Comparison of ENCODE assay signal across 27 cellular contexts in the genomic region with DNA sequence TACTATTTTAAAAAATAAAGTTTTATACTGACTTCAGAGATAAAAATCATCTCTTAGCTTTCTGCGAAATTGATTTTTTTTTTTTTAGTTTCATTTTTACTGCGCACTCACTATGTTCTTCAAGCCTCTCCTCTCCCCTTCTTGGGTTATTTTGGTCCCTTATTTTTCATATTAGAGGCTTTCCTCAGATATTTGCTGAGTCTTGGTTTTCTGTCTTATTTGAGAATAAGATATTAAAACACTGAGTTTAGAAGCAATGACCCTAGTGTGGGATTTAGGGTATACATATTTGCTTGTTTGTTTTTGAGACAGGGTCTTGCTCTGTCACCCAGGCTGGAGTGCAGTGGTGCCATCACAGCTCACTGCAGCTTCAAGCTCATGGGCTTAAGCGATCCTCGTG.
"Had no signal": no experiment of that assay in that cellular context is flagged by ENCODE, and none has a peak within 500 bp of the region (broad histone marks: within the 10 kb centered on the region; RNA-seq: fewer than 3 reads in every experiment).

No MANE protein-coding gene starts in this region.

- FAIRE-seq: urothelium cell line had no signal

- H3K4me1 ChIP-seq: testis, tibial artery, transverse colon, upper lobe of right lung, vagina had no signal

- ATAC-seq: stimulated activated effector memory CD8-positive, alpha-beta T cell treated with anti-CD3 and anti-CD28 coated beads, Interleukin-12 subunit alpha, Interleukin-12 subunit beta, amount 100 ng/mL, for 72 hours; stimulated activated memory B cell treated with anti-CD40 and anti-IgM and Interleukin-4, amounts not matched to agents 10 μg/mL and 1 μg/mL and 100 μg/mL, for 72 hours; stimulated activated naive B cell treated with anti-CD40 and anti-IgM and Interleukin-4, amounts not matched to agents 10 μg/mL and 1 μg/mL and 100 μg/mL, for 72 hours; stimulated activated naive CD8-positive, alpha-beta T cell treated with anti-CD3 and anti-CD28 coated beads, Interleukin-15, amount 100 ng/mL, for 72 hours; stimulated activated naive CD8-positive, alpha-beta T cell treated with anti-CD3 and anti-CD28 coated beads, Interleukin-15, Interleukin-2, amounts not matched to agents 100 U/mL and 50 U/mL, for 24 hours; upper lobe of right lung had no signal

- H3K4me3 ChIP-seq: stomach, suprapubic skin, testis, thoracic aorta, thyroid gland, tibial artery, tibial nerve, transverse colon, upper lobe of left lung, upper lobe of right lung, uterus, vagina had no signal

- H3K27me3 ChIP-seq: stomach, suprapubic skin, testis, thyroid gland, tibial artery, tibial nerve, transverse colon, upper lobe of left lung, upper lobe of right lung, uterus, vagina had no signal

- H3K9me3 ChIP-seq: suprapubic skin, testis, thoracic aorta, thyroid gland, upper lobe of right lung had no signal

- DNase-seq: stimulated activated CD4-positive, alpha-beta T cell treated with anti-CD3 and anti-CD28 coated beads, Interleukin-2, amount 100 ng/mL, for 48 hours; stimulated activated CD4-positive, alpha-beta T cell treated with anti-CD3 and anti-CD28 coated beads, Interleukin-4, amount 100 ng/mL, for 1 hour; stimulated activated CD4-positive, alpha-beta T cell treated with anti-CD3 and anti-CD28 coated beads, Interleukin-4, amount 100 ng/mL, for 24 hours; stimulated activated CD4-positive, alpha-beta T cell treated with anti-CD3 and anti-CD28 coated beads, Interleukin-4, amount 100 ng/mL, for 4 hours; stimulated activated CD8-positive, alpha-beta memory T cell treated with anti-CD3 and anti-CD28 coated beads, Interleukin-4, amount 100 ng/mL, for 48 hours; stimulated activated naive B cell treated with anti-CD40 and anti-IgM and Interleukin-4, amounts not matched to agents 10 μg/mL and 1 μg/mL and 100 μg/mL, for 72 hours; stimulated activated naive CD4-positive, alpha-beta T cell; stimulated activated naive CD4-positive, alpha-beta T cell treated with Interleukin-2 at 50 U/mL for 16 hours; stimulated activated naive CD8-positive, alpha-beta T cell treated with anti-CD3 and anti-CD28 coated beads, Interleukin-15, amount 100 ng/mL, for 72 hours; stimulated activated naive CD8-positive, alpha-beta T cell treated with anti-CD3 and anti-CD28 coated beads, Interleukin-15, Interleukin-2, amounts not matched to agents 100 U/mL and 50 U/mL, for 24 hours; stomach; substantia nigra; testis; thyroid gland; tibial artery; transverse colon; trophoblast cell; upper lobe of left lung; upper lobe of right lung; uterus had no signal

- H3K27ac ChIP-seq: stomach, suprapubic skin, testis, thoracic aorta, thyroid gland, tibial artery, tibial nerve, transverse colon, upper lobe of left lung, upper lobe of right lung, uterus, vagina had no signal

- H3K36me3 ChIP-seq: thoracic aorta, uterus had no signal
